In the genomic region with DNA sequence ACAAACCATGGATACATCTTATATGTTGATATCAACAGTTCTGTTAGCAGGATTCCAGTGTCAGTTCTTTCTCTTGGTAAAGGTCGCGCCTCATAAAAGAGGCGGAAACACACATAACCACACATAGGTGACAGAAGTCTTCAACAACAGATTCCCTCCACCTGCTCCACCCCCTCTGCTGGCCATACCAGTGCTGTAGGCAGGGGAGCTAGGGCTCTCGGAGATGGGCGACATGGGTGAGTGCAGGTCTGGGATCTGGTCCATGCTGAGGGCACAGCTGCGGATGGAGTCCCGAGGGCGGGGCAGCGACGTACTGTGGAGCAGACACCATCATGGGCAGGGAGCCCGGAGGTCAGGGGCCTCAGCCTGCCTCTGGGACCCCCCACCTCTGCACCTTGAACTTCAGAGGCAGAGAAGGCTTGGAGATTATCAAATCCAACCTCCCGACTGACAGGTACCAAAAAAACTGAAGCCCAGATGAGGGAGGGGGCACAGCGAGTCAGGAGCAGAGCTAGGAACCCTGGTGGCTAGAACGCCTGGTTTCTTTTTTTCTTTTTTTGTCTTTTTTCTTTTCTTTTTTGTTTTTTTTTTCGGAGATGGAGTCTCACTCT, we compare ENCODE assay signal across 1 cellular context.
TF ChIP-seq lines count a peak whose summit lies in the region.

No MANE protein-coding gene starts in this region.

TF ChIP-seq in K562, 482 proteins besides CTCF, POLR2A, EP300 and RAD21:
- TF ChIP-seq CBFA2T2 (conservative IDR thresholded peaks at IDR 0.05) (no peak), SRSF7 (optimal IDR thresholded peaks at IDR 0.05; ENCODE audit: low read depth, low read length) (no peak), ERF (CRISPR knock-in tag; IDR thresholded peaks at IDR 0.05) (no peak), NR3C1 (CRISPR knock-in tag; IDR thresholded peaks at IDR 0.05) (no peak), NONO (IDR thresholded peaks at IDR 0.05; ENCODE audit: low read depth in 2 of 2, low read length in 1 of 2) (no peak)
- TF ChIP-seq, protein P1, sequence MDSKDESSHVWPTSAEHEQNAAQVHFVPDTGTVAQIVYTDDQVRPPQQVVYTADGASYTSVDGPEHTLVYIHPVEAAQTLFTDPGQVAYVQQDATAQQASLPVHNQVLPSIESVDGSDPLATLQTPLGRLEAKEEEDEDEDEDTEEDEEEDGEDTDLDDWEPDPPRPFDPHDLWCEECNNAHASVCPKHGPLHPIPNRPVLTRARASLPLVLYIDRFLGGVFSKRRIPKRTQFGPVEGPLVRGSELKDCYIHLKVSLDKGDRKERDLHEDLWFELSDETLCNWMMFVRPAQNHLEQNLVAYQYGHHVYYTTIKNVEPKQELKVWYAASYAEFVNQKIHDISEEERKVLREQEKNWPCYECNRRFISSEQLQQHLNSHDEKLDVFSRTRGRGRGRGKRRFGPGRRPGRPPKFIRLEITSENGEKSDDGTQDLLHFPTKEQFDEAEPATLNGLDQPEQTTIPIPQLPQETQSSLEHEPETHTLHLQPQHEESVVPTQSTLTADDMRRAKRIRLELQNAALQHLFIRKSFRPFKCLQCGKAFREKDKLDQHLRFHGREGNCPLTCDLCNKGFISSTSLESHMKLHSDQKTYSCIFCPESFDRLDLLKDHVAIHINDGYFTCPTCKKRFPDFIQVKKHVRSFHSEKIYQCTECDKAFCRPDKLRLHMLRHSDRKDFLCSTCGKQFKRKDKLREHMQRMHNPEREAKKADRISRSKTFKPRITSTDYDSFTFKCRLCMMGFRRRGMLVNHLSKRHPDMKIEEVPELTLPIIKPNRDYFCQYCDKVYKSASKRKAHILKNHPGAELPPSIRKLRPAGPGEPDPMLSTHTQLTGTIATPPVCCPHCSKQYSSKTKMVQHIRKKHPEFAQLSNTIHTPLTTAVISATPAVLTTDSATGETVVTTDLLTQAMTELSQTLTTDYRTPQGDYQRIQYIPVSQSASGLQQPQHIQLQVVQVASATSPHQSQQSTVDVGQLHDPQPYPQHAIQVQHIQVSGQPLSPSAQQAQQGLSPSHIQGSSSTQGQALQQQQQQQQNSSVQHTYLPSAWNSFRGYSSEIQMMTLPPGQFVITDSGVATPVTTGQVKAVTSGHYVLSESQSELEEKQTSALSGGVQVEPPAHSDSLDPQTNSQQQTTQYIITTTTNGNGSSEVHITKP (IDR thresholded peaks at IDR 0.05; ENCODE audit: partially characterized antibody), result peak; percentile 81
TF ChIP-seq in K562: peak in this region for 1.
